ENCODE assay signal across 13 cellular contexts in the genomic region with DNA sequence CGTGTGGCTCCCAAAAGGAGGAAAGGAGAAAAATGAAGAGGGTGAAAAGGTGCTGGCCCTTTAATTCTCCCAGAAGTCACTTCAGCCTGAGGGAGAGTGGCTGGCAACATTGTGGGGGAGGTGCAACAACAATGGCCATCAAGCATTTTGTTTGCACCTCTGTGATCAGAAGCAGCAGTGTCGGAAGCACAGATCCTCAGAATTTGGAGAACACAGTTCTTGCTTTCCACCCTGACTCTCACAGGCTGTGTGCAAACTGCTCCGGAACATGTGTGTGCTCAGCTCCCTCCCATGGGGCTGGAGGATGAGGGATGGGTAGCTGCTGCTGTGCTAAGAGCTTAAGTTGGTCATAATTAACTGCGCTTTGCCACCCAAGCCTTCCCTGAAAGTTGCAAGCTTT.
DNase-seq lines count a peak whose midpoint lies in the region; ATAC-seq and TF ChIP-seq lines count a peak whose summit lies in the region.
"Had no signal": no experiment of that assay in that cellular context is flagged by ENCODE, and none has a peak within 500 bp of the region (broad histone marks: within the 10 kb centered on the region; RNA-seq: fewer than 3 reads in every experiment).

No MANE protein-coding gene starts in this region.

- H3K36me3 ChIP-seq in KMS-11 (ENCODE audit: insufficient read depth) (no peaks in the 10 kb centered on the region), testis (ENCODE audit: low read depth, missing control alignments) (no peaks in the 10 kb centered on the region)
- H3K36me3 ChIP-seq: esophagus squamous epithelium, spleen had no signal

- no peaks in the 10 kb centered on the region for H3K27me3 Mint-ChIP-seq in stimulated activated naive B cell treated with anti-CD40 and anti-IgM and Interleukin-4, amounts not matched to agents 10 μg/mL and 1 μg/mL and 100 μg/mL, for 72 hours
- H3K27me3 Mint-ChIP-seq: memory B cell had no signal

- no peaks in the 10 kb centered on the region for H3K79me2 ChIP-seq in KMS-11 (ENCODE audit: insufficient read depth, low read depth)

- no peaks in the 10 kb centered on the region for H3K4me1 Mint-ChIP-seq in stimulated activated naive B cell treated with anti-CD40 and anti-IgM and Interleukin-4, amounts not matched to agents 10 μg/mL and 1 μg/mL and 100 μg/mL, for 72 hours
- H3K4me1 Mint-ChIP-seq: memory B cell had no signal

- intact Hi-C loops in testis (cut with DNase I; ENCODE audit: low total_unique reads): no loop called here

- no peaks in the 10 kb centered on the region for H3K36me3 Mint-ChIP-seq in stimulated activated naive B cell treated with anti-CD40 and anti-IgM and Interleukin-4, amounts not matched to agents 10 μg/mL and 1 μg/mL and 100 μg/mL, for 72 hours
- H3K36me3 Mint-ChIP-seq: memory B cell had no signal

- H3K4me3 Mint-ChIP-seq in stimulated activated naive B cell treated with anti-CD40 and anti-IgM and Interleukin-4, amounts not matched to agents 10 μg/mL and 1 μg/mL and 100 μg/mL, for 72 hours: no peak overlapping the region
- H3K4me3 Mint-ChIP-seq: memory B cell had no signal

- H3K27me3 ChIP-seq in KMS-11 (ENCODE audit: insufficient read depth, low read depth) (no peaks in the 10 kb centered on the region), testis (no peaks in the 10 kb centered on the region)
- H3K27me3 ChIP-seq: spleen had no signal

- TF ChIP-seq POLR2A in testis (IDR thresholded peaks at IDR 0.05): no peak

- no peak for ATAC-seq in stimulated activated naive B cell treated with anti-CD40 and anti-IgM and Interleukin-4, amounts not matched to agents 10 μg/mL and 1 μg/mL and 100 μg/mL, for 72 hours (replicated peaks)
- no peak for ATAC-seq in HG03135 (IDR thresholded peaks at IDR 0.05; ENCODE audit: unreplicated experiment)

- peaks cover 24% of the 10 kb centered on the region for H3K4me1 ChIP-seq in KMS-11 (ENCODE audit: low read depth, poor library complexity, severe bottlenecking)
- no peaks in the 10 kb centered on the region for H3K4me1 ChIP-seq in testis
- H3K4me1 ChIP-seq: esophagus squamous epithelium, spleen had no signal

- peaks cover 4 to 11% of the 10 kb centered on the region in 2 donors for H3K9me3 Mint-ChIP-seq in stimulated activated naive B cell treated with anti-CD40 and anti-IgM and Interleukin-4, amounts not matched to agents 10 μg/mL and 1 μg/mL and 100 μg/mL, for 72 hours

- H3K9ac ChIP-seq in KMS-11: peak overlapping the region; percentile 13; the same call in 1 of the 2 replicates

- H3K27ac ChIP-seq in KMS-11 (peak overlapping the region; percentile 23; the same call in 1 of the 2 replicates), testis (peak overlapping the region in 1 of 2 donors; percentile 39)
- H3K27ac ChIP-seq: esophagus squamous epithelium had no signal

- H3K4me3 ChIP-seq in KMS-11 (IDR thresholded peaks at IDR 0.05; ENCODE audit: insufficient read depth, low read depth, low read length) (no peak overlapping the region), testis (peak overlapping the region; percentile 17 to 24)
- H3K4me3 ChIP-seq: esophagus squamous epithelium had no signal

- DNase-seq in cerebellum (ENCODE audit: low spot score) (peak; percentile 52), left kidney (ENCODE audit: low read depth, low spot score) (peak; percentile 37), testis (peak; percentile 21), DMS 273 (lab: John Stamatoyannopoulos, UW; ENCODE audit: unreplicated experiment) (no peak), 8988T (no peak)
- no peak for DNase-seq in stimulated activated naive B cell treated with anti-CD40 and anti-IgM and Interleukin-4, amounts not matched to agents 10 μg/mL and 1 μg/mL and 100 μg/mL, for 72 hours
- DNase-seq: DND-41; esophagus squamous epithelium; NK-92 treated with Interleukin-12 subunit alpha and Interleukin-12 subunit beta, amount 100 ng/mL, for 24 hours; spleen had no signal

- peak overlapping the region; percentile 14 for H3K4me2 ChIP-seq in KMS-11

- H3K9me3 ChIP-seq in testis: no peaks in the 10 kb centered on the region
- H3K9me3 ChIP-seq: esophagus squamous epithelium had no signal

- WGBS in testis, 2 donors: 52 to 64% methylated on average over 3 to 4 of the region's 4 CpGs

- no peak overlapping the region for H3K27ac Mint-ChIP-seq in stimulated activated naive B cell treated with anti-CD40 and anti-IgM and Interleukin-4, amounts not matched to agents 10 μg/mL and 1 μg/mL and 100 μg/mL, for 72 hours
- H3K27ac Mint-ChIP-seq: memory B cell had no signal

- no peak for TF ChIP-seq CTCF in KMS-11 (conservative IDR thresholded peaks at IDR 0.05; ENCODE audit: low read depth, low read length)
- TF ChIP-seq CTCF in testis (IDR thresholded peaks at IDR 0.05): no peak

- no peaks in the 10 kb centered on the region for H4K20me1 ChIP-seq in KMS-11 (ENCODE audit: insufficient read depth)

- peak overlapping the region; percentile 32; the same call in 1 of the 2 replicates for H2AFZ ChIP-seq in KMS-11 (ENCODE audit: low read depth)

Comparison
In these comparisons a context has a peak if more than half of its experiments do, and no peak if none do; other contexts are left out.
1. DNase-seq: peak in cerebellum (single experiment), left kidney (single experiment) and testis (single experiment); none in DMS 273 (single experiment), stimulated activated naive B cell treated with anti-CD40 and anti-IgM and Interleukin-4, amounts not matched to agents 10 μg/mL and 1 μg/mL and 100 μg/mL, for 72 hours (single experiment) and 8988T (single experiment).